In genomic region chr15:85347653-85348396, GRCh38 we compare ENCODE assay signal across 7 cellular contexts. TPM values are rescaled to one million over a fixed set of nuclear protein-coding genes. Genes with fewer than 3 reads are reported as not detected.
DNase-seq lines count a peak whose midpoint lies in the region; ATAC-seq and TF ChIP-seq lines count a peak whose summit lies in the region.
"Not testable (repeated sequence)": the region's sequence is repeated elsewhere in the genome, so short reads cannot be mapped to it uniquely, and the experiment has no call there.

No MANE protein-coding gene starts in this region.

- not testable (repeated sequence) for H3K27me3 ChIP-seq in PC-3 (ENCODE audit: low read length); body of pancreas; sigmoid colon

- not testable (repeated sequence) for DNase-seq in HEK293T (ENCODE audit: extremely low spot score); body of pancreas; left ventricle myocardium superior; mesothelial cell of epicardium (ENCODE audit: low spot score in 2 of 2, unreplicated experiment in 2 of 2); sigmoid colon
- DNase-seq in NCI-H146 treated with DMSO at 0.1 percent for 48 hours (lab: John Stamatoyannopoulos, UW; ENCODE audit: unreplicated experiment): peak; percentile 17
- peak; percentile 22 for DNase-seq in PC-3

- not testable (repeated sequence) for H4K20me1 ChIP-seq in PC-3 (ENCODE audit: low read length)

- H3K9me2 ChIP-seq in PC-3 (replicated peaks; ENCODE audit: low read length): not testable (repeated sequence)

- peaks cover 29% of the 10 kb centered on the region for H3K4me1 ChIP-seq in PC-3 (ENCODE audit: insufficient read depth, low read length)
- H3K4me1 ChIP-seq in body of pancreas: peaks cover 17% of the 10 kb centered on the region
- peaks cover 0 to 31% (median 9%) of the 10 kb centered on the region in 4 donors for H3K4me1 ChIP-seq in sigmoid colon

- H3K4me3 Mint-ChIP-seq in mesothelial cell of epicardium: not testable (repeated sequence)

- H3K36me3 Mint-ChIP-seq in mesothelial cell of epicardium: not testable (repeated sequence)

- POLR2A ChIA-PET in HEK293T (lab: Yijun Ruan, JAX): interaction anchor here (0.6 kb wide), 1 partner anchor 33 kb away, joined by 3 read pairs; the partner anchor contains the start of gene AKAP13
- POLR2A ChIA-PET in PC-3 (lab: Charles Lee; ENCODE audit: unreplicated experiment): not testable (repeated sequence)

- not testable (repeated sequence) for TF ChIP-seq POLR2A in body of pancreas (IDR thresholded peaks at IDR 0.05); sigmoid colon (IDR thresholded peaks at IDR 0.05)

- H2AFZ ChIP-seq in PC-3 (ENCODE audit: low read length): not testable (repeated sequence)

- H3K9ac ChIP-seq in PC-3 (ENCODE audit: low read length): not testable (repeated sequence)

- H3F3A ChIP-seq in PC-3 (ENCODE audit: low read length, unreplicated experiment): not testable (repeated sequence)

- not testable (repeated sequence) for H3K9me3 Mint-ChIP-seq in mesothelial cell of epicardium

- H3K4me2 ChIP-seq in PC-3 (ENCODE audit: low read length): not testable (repeated sequence)

- not testable (repeated sequence) for H3K79me2 ChIP-seq in PC-3 (ENCODE audit: low read length)

- not testable (repeated sequence) for BruUV-seq in PC-3 (replicated peaks; lab: Mats Ljungman, UMichigan)

- CTCF ChIA-PET in HEK293T (lab: Yijun Ruan, JAX): not testable (repeated sequence)
- CTCF ChIA-PET in PC-3 (lab: Charles Lee): interaction anchor here (0.5 kb wide), 1 partner anchor 68 kb away, joined by 6 read pairs; no protein-coding TSS in a partner anchor

- not testable (repeated sequence) for H3K9me3 ChIP-seq in PC-3 (ENCODE audit: low read length); body of pancreas; sigmoid colon

- H3K4me3 ChIP-seq in PC-3 (ENCODE audit: low read length); body of pancreas; sigmoid colon: not testable (repeated sequence)

- H3K4me1 Mint-ChIP-seq in mesothelial cell of epicardium: peaks cover 28% of the 10 kb centered on the region

- peak overlapping the region; percentile 75 for H3K27ac Mint-ChIP-seq in mesothelial cell of epicardium

- ATAC-seq in PC-3: not testable (repeated sequence)
- ATAC-seq in body of pancreas (peak; percentile 26), left ventricle myocardium superior (peak; percentile 3)

- WGBS in body of pancreas, 2 donors: 87 to 93% methylated on average over 8 of the region's 8 CpGs
- WGBS in sigmoid colon, 2 donors: 80 to 93% methylated on average over 8 of the region's 8 CpGs

- TF ChIP-seq CTCF in PC-3 (conservative IDR thresholded peaks at IDR 0.05; ENCODE audit: low read depth, low read length); body of pancreas (IDR thresholded peaks at IDR 0.05); mesothelial cell of epicardium (IDR thresholded peaks at IDR 0.05; ENCODE audit: unreplicated experiment); sigmoid colon (IDR thresholded peaks at IDR 0.05): not testable (repeated sequence)

- H3K27me3 Mint-ChIP-seq in mesothelial cell of epicardium (ENCODE audit: low read depth): not testable (repeated sequence)

- H3K27ac ChIP-seq in PC-3 (ENCODE audit: low read length): not testable (repeated sequence)
- H3K27ac ChIP-seq in body of pancreas: peak overlapping the region in 2 of 4 donors; percentile 23 to 53
- H3K27ac ChIP-seq in sigmoid colon: peak overlapping the region in 3 of 4 donors; percentile 27 to 54 (median 32)

- not testable (repeated sequence) for H3K36me3 ChIP-seq in PC-3 (ENCODE audit: low read depth, low read length); body of pancreas (replicated peaks in 1 of 2; ENCODE audit: insufficient read depth in 1 of 2, low read depth in 2 of 2); sigmoid colon

- TF ChIP-seq EP300 in sigmoid colon (IDR thresholded peaks at IDR 0.05): peak in 1 of 4 donors; percentile 45

- intact Hi-C loops in PC-3 (cut with micrococcal nuclease); body of pancreas (cut with DNase I); left ventricle myocardium superior (cut with micrococcal nuclease); sigmoid colon (cut with DNase I): not testable (repeated sequence)

TF ChIP-seq in HEK293T, 16 proteins besides CTCF, POLR2A, EP300 and RAD21:
- TF ChIP-seq CTBP1 (IDR thresholded peaks at IDR 0.05; ENCODE audit: borderline replicate concordance) (peak; percentile 76), PKNOX1 (IDR thresholded peaks at IDR 0.05) (0 out of 2 replicates have a peak, but pooled peaks have one; percentile 34)

RNA-seq across cellular contexts. Expression of gene AKAP13, which starts 32.6 kb away (rescaled TPM):
- total RNA-seq in PC-3 (2014; rRNA removed) (36.8 and 46.8 TPM in 2 replicates), body of pancreas (100 to 1,000 TPM; 102 to 160 TPM), left ventricle myocardium superior (284 TPM), mesothelial cell of epicardium (105 to 110 TPM (median 109 TPM) in 3 replicates), sigmoid colon (100 to 1,000 TPM in 3 of 4 donors, 10 to 100 TPM in 1; 98.5 to 142 (median 126) TPM)
- 10 to 100 TPM; 21.6 to 73.7 (median 43.0) TPM for polyA plus RNA-seq in sigmoid colon
